10 cellular contexts compared by ENCODE assay signal in genomic region chr22:27581688-27582087, GRCh38.
A peak's percentile ranks its signal among the peaks of the same experiment; 100 is the strongest.
DNase-seq lines count a peak whose midpoint lies in the region; ATAC-seq and TF ChIP-seq lines count a peak whose summit lies in the region.
"Had no signal": no experiment of that assay in that cellular context is flagged by ENCODE, and none has a peak within 500 bp of the region (broad histone marks: within the 10 kb centered on the region; RNA-seq: fewer than 3 reads in every experiment).

No MANE protein-coding gene starts in this region.

- no peaks in the 10 kb centered on the region for H3K36me3 Mint-ChIP-seq in nephron (ENCODE audit: low read depth)
- no peaks in the 10 kb centered on the region for H3K36me3 Mint-ChIP-seq in activated T-helper 1 cell treated with anti-CD3 and anti-CD28 coated beads, Interleukin-12 subunit alpha, Interleukin-12 subunit beta, Interleukin-2, Interleukin-4 antibody, amounts not matched to agents 30 ng/mL and 10 ng/mL and 1 ng/mL, durations not matched to agents 14 hours and 24 hours and 36 hours (ENCODE audit: low read depth)

- CTCF ChIA-PET in RWPE1 (lab: Yijun Ruan, JAX), result no interaction called here

- no peak for TF ChIP-seq POLR2A in tibial nerve (IDR thresholded peaks at IDR 0.05)

- no peak for DNase-seq in RWPE1 (ENCODE audit: low spot score)
- peak; percentile 83 for DNase-seq in globus pallidus (ENCODE audit: low spot score)
- DNase-seq in tibial nerve (ENCODE audit: low spot score in 2 of 2), result peak; percentile 72 to 91
- DNase-seq in NCI-H1694 treated with DMSO at 0.1 percent for 48 hours (lab: John Stamatoyannopoulos, UW), result no peak
- DNase-seq in activated T-helper 1 cell treated with anti-CD3 and anti-CD28 coated beads, Interleukin-12 subunit alpha, Interleukin-12 subunit beta, Interleukin-2, Interleukin-4 antibody, amounts not matched to agents 30 ng/mL and 10 ng/mL and 1 ng/mL, durations not matched to agents 14 hours and 24 hours and 36 hours (ENCODE audit: low spot score), result no peak
- DNase-seq: activated naive CD8-positive, alpha-beta T cell treated with anti-CD3 and anti-CD28 coated beads, Interleukin-2, amount 50 U/mL, for 24 hours; COR-L47 had no signal

- intact Hi-C loops in activated T-helper 1 cell treated with anti-CD3 and anti-CD28 coated beads, Interleukin-12 subunit alpha, Interleukin-12 subunit beta, Interleukin-2, Interleukin-4 antibody, amounts not matched to agents 30 ng/mL and 10 ng/mL and 1 ng/mL, durations not matched to agents 14 hours and 24 hours and 36 hours (cut with micrococcal nuclease), result no loop called here

- H3K27me3 Mint-ChIP-seq in nephron (ENCODE audit: low read depth), result peaks cover 24% of the 10 kb centered on the region
- peaks cover 3% of the 10 kb centered on the region for H3K27me3 Mint-ChIP-seq in activated T-helper 1 cell treated with anti-CD3 and anti-CD28 coated beads, Interleukin-12 subunit alpha, Interleukin-12 subunit beta, Interleukin-2, Interleukin-4 antibody, amounts not matched to agents 30 ng/mL and 10 ng/mL and 1 ng/mL, durations not matched to agents 14 hours and 24 hours and 36 hours (ENCODE audit: insufficient read depth)

- 55 to 63% methylated on average over 8 of the region's 8 CpGs for WGBS in tibial nerve, 2 donors

- TF ChIP-seq EP300 in tibial nerve (IDR thresholded peaks at IDR 0.05), result peak in 1 of 2 donors; percentile 82

- POLR2A ChIA-PET in RWPE1 (lab: Yijun Ruan, JAX; ENCODE audit: low non-redundant PET), result no interaction called here

- H3K27ac ChIP-seq in RWPE1 (0 out of 2 replicates have a peak overlapping the region, but pooled peaks have one; percentile 17), tibial nerve (peak overlapping the region in 1 of 4 donors; percentile 70)

- H3K27me3 ChIP-seq in tibial nerve, result no peaks in the 10 kb centered on the region

- peak overlapping the region; percentile 41 to 91 (median 67) for H3K27ac Mint-ChIP-seq in nephron
- H3K27ac Mint-ChIP-seq in activated T-helper 1 cell treated with anti-CD3 and anti-CD28 coated beads, Interleukin-12 subunit alpha, Interleukin-12 subunit beta, Interleukin-2, Interleukin-4 antibody, amounts not matched to agents 30 ng/mL and 10 ng/mL and 1 ng/mL, durations not matched to agents 14 hours and 24 hours and 36 hours, result no peak overlapping the region
- H3K27ac Mint-ChIP-seq: activated naive CD8-positive, alpha-beta T cell treated with anti-CD3 and anti-CD28 coated beads, Interleukin-2, amount 50 U/mL, for 24 hours had no signal

- H3K9me3 ChIP-seq in tibial nerve, result no peaks in the 10 kb centered on the region

- peaks cover 52% of the 10 kb centered on the region for H3K4me1 Mint-ChIP-seq in nephron
- no peaks in the 10 kb centered on the region for H3K4me1 Mint-ChIP-seq in activated T-helper 1 cell treated with anti-CD3 and anti-CD28 coated beads, Interleukin-12 subunit alpha, Interleukin-12 subunit beta, Interleukin-2, Interleukin-4 antibody, amounts not matched to agents 30 ng/mL and 10 ng/mL and 1 ng/mL, durations not matched to agents 14 hours and 24 hours and 36 hours (ENCODE audit: low read depth)
- H3K4me1 Mint-ChIP-seq: activated naive CD8-positive, alpha-beta T cell treated with anti-CD3 and anti-CD28 coated beads, Interleukin-2, amount 50 U/mL, for 24 hours had no signal

- H3K4me3 ChIP-seq in tibial nerve, result no peak overlapping the region

- no peak overlapping the region for H3K4me3 Mint-ChIP-seq in nephron
- no peak overlapping the region for H3K4me3 Mint-ChIP-seq in activated T-helper 1 cell treated with anti-CD3 and anti-CD28 coated beads, Interleukin-12 subunit alpha, Interleukin-12 subunit beta, Interleukin-2, Interleukin-4 antibody, amounts not matched to agents 30 ng/mL and 10 ng/mL and 1 ng/mL, durations not matched to agents 14 hours and 24 hours and 36 hours
- H3K4me3 Mint-ChIP-seq: activated naive CD8-positive, alpha-beta T cell treated with anti-CD3 and anti-CD28 coated beads, Interleukin-2, amount 50 U/mL, for 24 hours had no signal

- ATAC-seq in GM21737 (IDR thresholded peaks at IDR 0.05; ENCODE audit: unreplicated experiment), result no peak
- ATAC-seq in GM21447 (IDR thresholded peaks at IDR 0.05; ENCODE audit: unreplicated experiment), result no peak
- ATAC-seq: activated naive CD8-positive, alpha-beta T cell treated with anti-CD3 and anti-CD28 coated beads, Interleukin-2, amount 50 U/mL, for 24 hours had no signal

- TF ChIP-seq CTCF in RWPE1 (conservative IDR thresholded peaks at IDR 0.05; ENCODE audit: low read depth) (no peak), nephron (IDR thresholded peaks at IDR 0.05; ENCODE audit: unreplicated experiment in 3 of 3) (no peak), tibial nerve (IDR thresholded peaks at IDR 0.05) (no peak)

- no peaks in the 10 kb centered on the region for H3K9me3 Mint-ChIP-seq in nephron
- H3K9me3 Mint-ChIP-seq in activated T-helper 1 cell treated with anti-CD3 and anti-CD28 coated beads, Interleukin-12 subunit alpha, Interleukin-12 subunit beta, Interleukin-2, Interleukin-4 antibody, amounts not matched to agents 30 ng/mL and 10 ng/mL and 1 ng/mL, durations not matched to agents 14 hours and 24 hours and 36 hours, result no peaks in the 10 kb centered on the region
- H3K9me3 Mint-ChIP-seq: activated naive CD8-positive, alpha-beta T cell treated with anti-CD3 and anti-CD28 coated beads, Interleukin-2, amount 50 U/mL, for 24 hours had no signal

- no peaks in the 10 kb centered on the region for H3K36me3 ChIP-seq in tibial nerve

- peaks cover 0 to 13% (median 0%) of the 10 kb centered on the region in 4 donors for H3K4me1 ChIP-seq in tibial nerve

Comparison
In these comparisons a context has a peak if more than half of its experiments do, and no peak if none do; other contexts are left out.
1. DNase-seq: peak in globus pallidus (single experiment) and tibial nerve (2 of 2); none in RWPE1 (single experiment), NCI-H1694 treated with DMSO at 0.1 percent for 48 hours (single experiment) and activated T-helper 1 cell treated with anti-CD3 and anti-CD28 coated beads, Interleukin-12 subunit alpha, Interleukin-12 subunit beta, Interleukin-2, Interleukin-4 antibody, amounts not matched to agents 30 ng/mL and 10 ng/mL and 1 ng/mL, durations not matched to agents 14 hours and 24 hours and 36 hours (single experiment).